In genomic region chr12:6554168-6554989, GRCh38 we compare ENCODE assay signal across 1 cellular context.
A peak's percentile ranks its signal among the peaks of the same experiment; 100 is the strongest.
TF ChIP-seq lines count a peak whose summit lies in the region.

No MANE protein-coding gene starts in this region.

TF ChIP-seq in HepG2, 621 proteins besides CTCF, POLR2A, EP300 and RAD21 (continued from another document and continues in another):
- no peak for TF ChIP-seq FOSL1 (CRISPR knock-in tag; IDR thresholded peaks at IDR 0.05; ENCODE audit: borderline replicate concordance)
- TF ChIP-seq, protein P1, sequence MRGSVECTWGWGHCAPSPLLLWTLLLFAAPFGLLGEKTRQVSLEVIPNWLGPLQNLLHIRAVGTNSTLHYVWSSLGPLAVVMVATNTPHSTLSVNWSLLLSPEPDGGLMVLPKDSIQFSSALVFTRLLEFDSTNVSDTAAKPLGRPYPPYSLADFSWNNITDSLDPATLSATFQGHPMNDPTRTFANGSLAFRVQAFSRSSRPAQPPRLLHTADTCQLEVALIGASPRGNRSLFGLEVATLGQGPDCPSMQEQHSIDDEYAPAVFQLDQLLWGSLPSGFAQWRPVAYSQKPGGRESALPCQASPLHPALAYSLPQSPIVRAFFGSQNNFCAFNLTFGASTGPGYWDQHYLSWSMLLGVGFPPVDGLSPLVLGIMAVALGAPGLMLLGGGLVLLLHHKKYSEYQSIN (CRISPR knock-in tag; IDR thresholded peaks at IDR 0.05; ENCODE audit: borderline replicate concordance), result no peak
- no peak for TF ChIP-seq TGIF2 (CRISPR knock-in tag; IDR thresholded peaks at IDR 0.05)
- TF ChIP-seq CENPBD1 (CRISPR knock-in tag; IDR thresholded peaks at IDR 0.05; ENCODE audit: borderline replicate concordance, low read depth), result no peak
- TF ChIP-seq KDM4B (CRISPR knock-in tag; IDR thresholded peaks at IDR 0.05), result no peak
- TF ChIP-seq, protein P2, sequence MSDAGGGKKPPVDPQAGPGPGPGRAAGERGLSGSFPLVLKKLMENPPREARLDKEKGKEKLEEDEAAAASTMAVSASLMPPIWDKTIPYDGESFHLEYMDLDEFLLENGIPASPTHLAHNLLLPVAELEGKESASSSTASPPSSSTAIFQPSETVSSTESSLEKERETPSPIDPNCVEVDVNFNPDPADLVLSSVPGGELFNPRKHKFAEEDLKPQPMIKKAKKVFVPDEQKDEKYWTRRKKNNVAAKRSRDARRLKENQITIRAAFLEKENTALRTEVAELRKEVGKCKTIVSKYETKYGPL (CRISPR knock-in tag; IDR thresholded peaks at IDR 0.05), result no peak
- TF ChIP-seq ZNF550 (CRISPR knock-in tag; IDR thresholded peaks at IDR 0.05; ENCODE audit: borderline replicate concordance), result no peak
- TF ChIP-seq HNRNPUL1 (IDR thresholded peaks at IDR 0.05; ENCODE audit: low read depth, low read length), result no peak
- no peak for TF ChIP-seq ZC3H4 (CRISPR knock-in tag; IDR thresholded peaks at IDR 0.05; ENCODE audit: borderline replicate concordance)
- peak; percentile 59; the same call in 1 of the 2 replicates for TF ChIP-seq ZNF543 (CRISPR knock-in tag; IDR thresholded peaks at IDR 0.05)
- no peak for TF ChIP-seq ELF3 (CRISPR knock-in tag; IDR thresholded peaks at IDR 0.05)
- peak; percentile 37; the same call in 1 of the 2 replicates for TF ChIP-seq ZFP37 (CRISPR knock-in tag; IDR thresholded peaks at IDR 0.05; ENCODE audit: borderline replicate concordance)
- TF ChIP-seq PAX8 (CRISPR knock-in tag; IDR thresholded peaks at IDR 0.05; ENCODE audit: borderline replicate concordance), result no peak
- TF ChIP-seq MXD4 (CRISPR knock-in tag; IDR thresholded peaks at IDR 0.05), result no peak
- TF ChIP-seq, protein P3, sequence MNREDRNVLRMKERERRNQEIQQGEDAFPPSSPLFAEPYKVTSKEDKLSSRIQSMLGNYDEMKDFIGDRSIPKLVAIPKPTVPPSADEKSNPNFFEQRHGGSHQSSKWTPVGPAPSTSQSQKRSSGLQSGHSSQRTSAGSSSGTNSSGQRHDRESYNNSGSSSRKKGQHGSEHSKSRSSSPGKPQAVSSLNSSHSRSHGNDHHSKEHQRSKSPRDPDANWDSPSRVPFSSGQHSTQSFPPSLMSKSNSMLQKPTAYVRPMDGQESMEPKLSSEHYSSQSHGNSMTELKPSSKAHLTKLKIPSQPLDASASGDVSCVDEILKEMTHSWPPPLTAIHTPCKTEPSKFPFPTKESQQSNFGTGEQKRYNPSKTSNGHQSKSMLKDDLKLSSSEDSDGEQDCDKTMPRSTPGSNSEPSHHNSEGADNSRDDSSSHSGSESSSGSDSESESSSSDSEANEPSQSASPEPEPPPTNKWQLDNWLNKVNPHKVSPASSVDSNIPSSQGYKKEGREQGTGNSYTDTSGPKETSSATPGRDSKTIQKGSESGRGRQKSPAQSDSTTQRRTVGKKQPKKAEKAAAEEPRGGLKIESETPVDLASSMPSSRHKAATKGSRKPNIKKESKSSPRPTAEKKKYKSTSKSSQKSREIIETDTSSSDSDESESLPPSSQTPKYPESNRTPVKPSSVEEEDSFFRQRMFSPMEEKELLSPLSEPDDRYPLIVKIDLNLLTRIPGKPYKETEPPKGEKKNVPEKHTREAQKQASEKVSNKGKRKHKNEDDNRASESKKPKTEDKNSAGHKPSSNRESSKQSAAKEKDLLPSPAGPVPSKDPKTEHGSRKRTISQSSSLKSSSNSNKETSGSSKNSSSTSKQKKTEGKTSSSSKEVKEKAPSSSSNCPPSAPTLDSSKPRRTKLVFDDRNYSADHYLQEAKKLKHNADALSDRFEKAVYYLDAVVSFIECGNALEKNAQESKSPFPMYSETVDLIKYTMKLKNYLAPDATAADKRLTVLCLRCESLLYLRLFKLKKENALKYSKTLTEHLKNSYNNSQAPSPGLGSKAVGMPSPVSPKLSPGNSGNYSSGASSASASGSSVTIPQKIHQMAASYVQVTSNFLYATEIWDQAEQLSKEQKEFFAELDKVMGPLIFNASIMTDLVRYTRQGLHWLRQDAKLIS (CRISPR knock-in tag; IDR thresholded peaks at IDR 0.05), result no peak
- TF ChIP-seq ZNF598 (CRISPR knock-in tag; IDR thresholded peaks at IDR 0.05; ENCODE audit: borderline replicate concordance), result no peak
- TF ChIP-seq ZNF20 (CRISPR knock-in tag; IDR thresholded peaks at IDR 0.05), result no peak
- no peak for TF ChIP-seq NCOA1 (CRISPR knock-in tag; IDR thresholded peaks at IDR 0.05)
- TF ChIP-seq, protein P4, sequence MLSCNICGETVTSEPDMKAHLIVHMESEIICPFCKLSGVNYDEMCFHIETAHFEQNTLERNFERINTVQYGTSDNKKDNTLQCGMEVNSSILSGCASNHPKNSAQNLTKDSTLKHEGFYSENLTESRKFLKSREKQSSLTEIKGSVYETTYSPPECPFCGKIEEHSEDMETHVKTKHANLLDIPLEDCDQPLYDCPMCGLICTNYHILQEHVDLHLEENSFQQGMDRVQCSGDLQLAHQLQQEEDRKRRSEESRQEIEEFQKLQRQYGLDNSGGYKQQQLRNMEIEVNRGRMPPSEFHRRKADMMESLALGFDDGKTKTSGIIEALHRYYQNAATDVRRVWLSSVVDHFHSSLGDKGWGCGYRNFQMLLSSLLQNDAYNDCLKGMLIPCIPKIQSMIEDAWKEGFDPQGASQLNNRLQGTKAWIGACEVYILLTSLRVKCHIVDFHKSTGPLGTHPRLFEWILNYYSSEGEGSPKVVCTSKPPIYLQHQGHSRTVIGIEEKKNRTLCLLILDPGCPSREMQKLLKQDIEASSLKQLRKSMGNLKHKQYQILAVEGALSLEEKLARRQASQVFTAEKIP (CRISPR knock-in tag; IDR thresholded peaks at IDR 0.05; ENCODE audit: borderline replicate concordance), result no peak
- no peak for TF ChIP-seq NFYC (CRISPR knock-in tag; IDR thresholded peaks at IDR 0.05)
- peak; percentile 35; the same call in 1 of the 2 replicates for TF ChIP-seq MYC (CRISPR knock-in tag; IDR thresholded peaks at IDR 0.05; ENCODE audit: borderline replicate concordance)
- TF ChIP-seq ZNF687 (CRISPR knock-in tag; IDR thresholded peaks at IDR 0.05), result peak; percentile 65
- TF ChIP-seq TRIM22 (IDR thresholded peaks at IDR 0.05), result no peak
- no peak for TF ChIP-seq MLXIP (CRISPR knock-in tag; IDR thresholded peaks at IDR 0.05; ENCODE audit: borderline replicate concordance)
- TF ChIP-seq SALL1 (CRISPR knock-in tag; IDR thresholded peaks at IDR 0.05), result peak; percentile 33; the same call in 1 of the 2 replicates
- TF ChIP-seq ZNF556 (CRISPR knock-in tag; IDR thresholded peaks at IDR 0.05; ENCODE audit: borderline replicate concordance), result no peak
- TF ChIP-seq NCOA5 (CRISPR knock-in tag; IDR thresholded peaks at IDR 0.05), result no peak
- no peak for TF ChIP-seq ZNF12 (CRISPR knock-in tag; IDR thresholded peaks at IDR 0.05)
- no peak for TF ChIP-seq ARID2 (CRISPR knock-in tag; IDR thresholded peaks at IDR 0.05; ENCODE audit: borderline replicate concordance)
- TF ChIP-seq GPN1 (CRISPR knock-in tag; IDR thresholded peaks at IDR 0.05; ENCODE audit: borderline replicate concordance), result no peak
- TF ChIP-seq GABPB1 (CRISPR knock-in tag; IDR thresholded peaks at IDR 0.05), result no peak; the same call in 1 of the 2 replicates
- no peak for TF ChIP-seq POGK (CRISPR knock-in tag; conservative IDR thresholded peaks at IDR 0.05)
- TF ChIP-seq RFXAP (CRISPR knock-in tag; IDR thresholded peaks at IDR 0.05; ENCODE audit: borderline replicate concordance), result no peak
- TF ChIP-seq YEATS4 (CRISPR knock-in tag; IDR thresholded peaks at IDR 0.05; ENCODE audit: borderline replicate concordance), result peak; percentile 47; the same call in 1 of the 2 replicates
- TF ChIP-seq YEATS2 (CRISPR knock-in tag; IDR thresholded peaks at IDR 0.05; ENCODE audit: borderline replicate concordance), result no peak
- no peak for TF ChIP-seq ISL2 (CRISPR knock-in tag; IDR thresholded peaks at IDR 0.05)
- TF ChIP-seq ZNF563 (CRISPR knock-in tag; IDR thresholded peaks at IDR 0.05), result no peak
- TF ChIP-seq JUNB (CRISPR knock-in tag; IDR thresholded peaks at IDR 0.05; ENCODE audit: borderline replicate concordance), result no peak
- TF ChIP-seq FOXK2 (IDR thresholded peaks at IDR 0.05), result no peak
- TF ChIP-seq, protein P5, sequence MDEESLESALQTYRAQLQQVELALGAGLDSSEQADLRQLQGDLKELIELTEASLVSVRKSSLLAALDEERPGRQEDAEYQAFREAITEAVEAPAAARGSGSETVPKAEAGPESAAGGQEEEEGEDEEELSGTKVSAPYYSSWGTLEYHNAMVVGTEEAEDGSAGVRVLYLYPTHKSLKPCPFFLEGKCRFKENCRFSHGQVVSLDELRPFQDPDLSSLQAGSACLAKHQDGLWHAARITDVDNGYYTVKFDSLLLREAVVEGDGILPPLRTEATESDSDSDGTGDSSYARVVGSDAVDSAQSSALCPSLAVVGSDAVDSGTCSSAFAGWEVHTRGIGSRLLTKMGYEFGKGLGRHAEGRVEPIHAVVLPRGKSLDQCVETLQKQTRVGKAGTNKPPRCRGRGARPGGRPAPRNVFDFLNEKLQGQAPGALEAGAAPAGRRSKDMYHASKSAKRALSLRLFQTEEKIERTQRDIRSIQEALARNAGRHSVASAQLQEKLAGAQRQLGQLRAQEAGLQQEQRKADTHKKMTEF (CRISPR knock-in tag; IDR thresholded peaks at IDR 0.05), result no peak
